In the genomic region with DNA sequence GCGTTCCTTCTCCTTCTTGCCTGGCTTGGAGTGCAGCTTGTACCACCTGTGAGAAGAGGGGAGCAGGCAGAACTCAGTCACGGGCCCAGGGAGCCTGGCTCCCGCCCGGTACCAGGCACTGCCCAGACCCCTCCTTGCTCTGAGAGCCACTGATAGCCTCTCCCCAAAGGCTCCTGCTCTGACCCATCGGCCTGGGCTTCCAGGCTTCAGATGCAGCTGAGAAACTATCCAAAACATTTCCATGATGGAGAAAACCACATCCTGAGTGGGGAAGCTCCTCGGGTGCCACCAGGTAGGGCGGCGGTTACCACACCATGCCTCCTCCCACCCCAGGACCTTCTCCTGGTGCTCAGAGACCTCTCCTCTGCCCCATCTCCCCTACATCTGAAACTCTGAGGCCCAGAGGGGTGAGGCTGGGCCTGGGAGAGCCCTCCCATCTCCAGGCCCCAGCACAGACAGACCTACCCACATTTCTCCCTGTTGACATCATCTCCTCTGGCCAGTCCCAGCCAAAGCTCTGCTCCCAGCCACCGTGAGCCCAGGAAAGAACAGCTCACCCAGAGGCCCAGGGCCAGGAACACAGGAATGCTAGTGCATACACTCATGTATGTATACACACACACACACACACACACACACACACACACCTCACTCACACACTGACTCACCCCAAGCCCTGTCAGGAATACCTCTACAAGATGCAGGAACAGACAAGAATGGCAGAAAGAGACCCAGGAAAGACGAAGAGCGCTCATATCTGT, we compare ENCODE assay signal across 11 cellular contexts. TPM values are rescaled to one million over a fixed set of nuclear protein-coding genes. Genes with fewer than 3 reads are reported as not detected.
DNase-seq lines count a peak whose midpoint lies in the region; ATAC-seq, FAIRE-seq and TF ChIP-seq lines count a peak whose summit lies in the region.
"Had no signal": no experiment of that assay in that cellular context is flagged by ENCODE, and none has a peak within 500 bp of the region (broad histone marks: within the 10 kb centered on the region; RNA-seq: fewer than 3 reads in every experiment).

No MANE protein-coding gene starts in this region.

- H3K27ac ChIP-seq in brain microvascular endothelial cell (peak overlapping the region; percentile 79), kidney (ENCODE audit: low read depth in 2 of 2, low read length in 2 of 2) (peak overlapping the region in 1 of 2 donors; percentile 52), dorsolateral prefrontal cortex (peak overlapping the region in 2 of 59 donors; percentile 22 to 28)

- peaks cover 0 to 10% (median 0%) of the 10 kb centered on the region in 3 donors for H3K36me3 Mint-ChIP-seq in naive thymus-derived CD8-positive, alpha-beta T cell

- no peaks in the 10 kb centered on the region for H3K27me3 ChIP-seq in brain microvascular endothelial cell (replicated peaks)
- no peaks in the 10 kb centered on the region for H3K27me3 ChIP-seq in dorsolateral prefrontal cortex

- H3K4me3 ChIP-seq in HFF-Myc (replicated peaks; ENCODE audit: low read depth, low read length): no peak overlapping the region
- H3K4me3 ChIP-seq in brain microvascular endothelial cell (ENCODE audit: low read depth, low read length): no peak overlapping the region
- no peak overlapping the region for H3K4me3 ChIP-seq in kidney (ENCODE audit: low read length in 2 of 2)
- no peak overlapping the region for H3K4me3 ChIP-seq in dorsolateral prefrontal cortex

- no peaks in the 10 kb centered on the region for H3K9me3 Mint-ChIP-seq in naive thymus-derived CD8-positive, alpha-beta T cell

- FAIRE-seq in kidney (lab: Jason Lieb, UNC): no peak

- no peak overlapping the region for H3K4me3 Mint-ChIP-seq in naive thymus-derived CD8-positive, alpha-beta T cell

- H3K9ac ChIP-seq in kidney (ENCODE audit: low read length in 2 of 2): no peak overlapping the region

- H3K27ac Mint-ChIP-seq in naive thymus-derived CD8-positive, alpha-beta T cell: peak overlapping the region in 1 of 10 donors; percentile 6

- DNase-seq in HFF-Myc (ENCODE audit: extremely low read depth, low read depth) (peak; percentile 75), brain microvascular endothelial cell (peak; percentile 99), kidney (peak; percentile 84), stromal cell of bone marrow (ENCODE audit: low read depth) (peak; percentile 95), dorsolateral prefrontal cortex (no peak), NCI-H2227 (lab: John Stamatoyannopoulos, UW; ENCODE audit: unreplicated experiment) (no peak)
- no peak for DNase-seq in naive thymus-derived CD8-positive, alpha-beta T cell
- DNase-seq in activated CD4-positive, alpha-beta T cell treated with anti-CD3 and anti-CD28 coated beads for 4 hours: no peak
- DNase-seq: activated gamma-delta T cell treated with Interleukin-2 at 50 U/mL for 16 hours, NCI-H526 had no signal

- in situ Hi-C loops in brain microvascular endothelial cell (cut with HindIII; ENCODE audit: low pct_ligation_motif_present, low sequenced_read_pairs): no loop called here

- TF ChIP-seq CTCF in HFF-Myc (IDR thresholded peaks at IDR 0.05; ENCODE audit: low read depth, low read length, missing control alignments) (no peak), brain microvascular endothelial cell (IDR thresholded peaks at IDR 0.05; ENCODE audit: low read depth, low read length, missing control alignments) (no peak), kidney (IDR thresholded peaks at IDR 0.05; ENCODE audit: borderline replicate concordance, extremely low read depth, insufficient read depth) (no peak), dorsolateral prefrontal cortex (IDR thresholded peaks at IDR 0.05 in 54 of 56, conservative IDR thresholded peaks at IDR 0.05 in 2 of 56; ENCODE audit: low read depth in 1 of 56, partially characterized antibody in 56 of 56) (no peak)

- H3K27me3 Mint-ChIP-seq in naive thymus-derived CD8-positive, alpha-beta T cell: no peaks in the 10 kb centered on the region

- no peak for ATAC-seq in naive thymus-derived CD8-positive, alpha-beta T cell
- ATAC-seq: left lobe of liver had no signal

- H3K36me3 ChIP-seq in brain microvascular endothelial cell (replicated peaks) (peaks cover 27% of the 10 kb centered on the region), kidney (ENCODE audit: control insufficient read depth in 1 of 2, insufficient read depth in 2 of 2, low read length in 2 of 2) (peaks cover 10 to 19% of the 10 kb centered on the region in 2 donors)

- intact Hi-C loops in kidney (cut with DNase I) (loop anchor here (5.0 kb wide), 1 partner anchor 73 kb away; no protein-coding TSS in a partner anchor), dorsolateral prefrontal cortex (cut with DNase I) (loop anchor here in 1 of 2 donors (5.0 to 10.0 kb wide), 2 partner anchors 73 to 195 kb away; no protein-coding TSS in a partner anchor)

- peaks cover 64 to 72% of the 10 kb centered on the region in 2 donors for H3K4me1 ChIP-seq in kidney (ENCODE audit: control insufficient read depth in 1 of 2, insufficient read depth in 1 of 2, low read depth in 1 of 2, low read length in 2 of 2)

- POLR2A ChIA-PET in naive thymus-derived CD8-positive, alpha-beta T cell (lab: Charles Lee): no interaction called here

- no peaks in the 10 kb centered on the region for H3K9me3 ChIP-seq in kidney (ENCODE audit: control insufficient read depth in 1 of 2, low read length in 2 of 2)

- H3K4me1 Mint-ChIP-seq in naive thymus-derived CD8-positive, alpha-beta T cell: peaks cover 0 to 8% (median 4%) of the 10 kb centered on the region in 4 donors

RNA-seq across cellular contexts. Expression of gene SFXN5, which starts 17.9 kb away (rescaled TPM):
- total RNA-seq in kidney (21.4 TPM), dorsolateral prefrontal cortex (100 to 1,000 TPM in 119 of 120 experiments, 10 to 100 TPM in 1; 82.7 to 370 (median 148) TPM)
- polyA plus RNA-seq in kidney (ENCODE audit: insufficient read depth, low read depth, low replicate concordance): 35.9 TPM
- 10 to 100 TPM; 17.1 to 20.0 TPM for total RNA-seq in naive thymus-derived CD8-positive, alpha-beta T cell
- 1 to 10 TPM; 1.7 to 3.5 (median 2.6) TPM for polyA plus RNA-seq in naive thymus-derived CD8-positive, alpha-beta T cell

RNA-seq across cellular contexts. Expression of gene RAB11FIP5, which starts 23.3 kb away (rescaled TPM):
- total RNA-seq in kidney: 57.1 TPM
- polyA plus RNA-seq in kidney (ENCODE audit: insufficient read depth, low read depth, low replicate concordance): 49.6 TPM
- 10 to 100 TPM in 1 of 2 experiments, 1 to 10 TPM in 1; 7.4 to 11.3 TPM for total RNA-seq in naive thymus-derived CD8-positive, alpha-beta T cell
- 1 to 10 TPM; 4.0 to 7.0 (median 4.3) TPM for polyA plus RNA-seq in naive thymus-derived CD8-positive, alpha-beta T cell
- 10 to 100 TPM; 28.8 to 98.3 (median 66.8) TPM for total RNA-seq in dorsolateral prefrontal cortex

Comparison
In these comparisons a context has a peak if more than half of its experiments do, and no peak if none do; other contexts are left out.
1. DNase-seq: peak in HFF-Myc (single experiment), brain microvascular endothelial cell (single experiment), kidney (single experiment) and stromal cell of bone marrow (single experiment); none in naive thymus-derived CD8-positive, alpha-beta T cell (0 of 10), dorsolateral prefrontal cortex (0 of 10), activated CD4-positive, alpha-beta T cell treated with anti-CD3 and anti-CD28 coated beads for 4 hours (0 of 2) and NCI-H2227 (single experiment).